ENCODE assay signal across 13 cellular contexts in the genomic region with DNA sequence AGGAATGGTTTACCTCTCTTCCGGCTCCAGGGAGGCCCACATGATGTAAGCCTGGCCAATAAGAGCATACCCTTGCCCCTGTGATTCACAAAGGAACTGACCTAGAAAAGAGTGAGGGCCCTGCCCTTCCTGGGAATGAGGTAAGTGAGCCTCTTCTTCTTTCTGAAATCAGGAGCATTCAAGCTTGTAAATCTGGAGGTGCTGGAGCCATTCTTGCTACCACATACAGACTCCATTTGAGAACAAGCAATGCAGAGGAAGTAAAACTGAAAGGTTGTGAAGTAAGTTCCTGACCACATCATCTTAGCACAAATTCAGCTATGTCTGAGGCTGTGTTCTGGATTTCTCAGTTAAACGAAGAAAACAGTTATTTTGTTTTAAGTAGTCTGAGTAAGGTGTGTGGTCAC.
A peak's percentile ranks its signal among the peaks of the same experiment; 100 is the strongest.
DNase-seq lines count a peak whose midpoint lies in the region; ATAC-seq, FAIRE-seq and TF ChIP-seq lines count a peak whose summit lies in the region.
"Had no signal": no experiment of that assay in that cellular context is flagged by ENCODE, and none has a peak within 500 bp of the region (broad histone marks: within the 10 kb centered on the region; RNA-seq: fewer than 3 reads in every experiment).

No MANE protein-coding gene starts in this region.

- 67 to 79% (median 73%) methylated on average over 2 of the region's 2 CpGs for WGBS in adrenal gland, 4 donors

- H3K4me2 ChIP-seq in HCT116 (ENCODE audit: low read length): peak overlapping the region; percentile 8; the same call in 1 of the 2 replicates

- H3K4me1 ChIP-seq in HCT116 (ENCODE audit: control insufficient read depth in 1 of 2, insufficient read depth in 2 of 2, low read length in 2 of 2) (peaks cover 8 to 25% of the 10 kb centered on the region in 2 experiments; a peak in 3 of 4 replicates), adrenal gland (replicated peaks in 1 of 2) (no peaks in the 10 kb centered on the region)
- H3K4me1 ChIP-seq: breast epithelium had no signal

- no peaks in the 10 kb centered on the region for H3K9me2 ChIP-seq in HCT116 (ENCODE audit: insufficient read depth)

- no peak overlapping the region for H2AFZ ChIP-seq in HCT116 (ENCODE audit: low read depth, low read length, poor library complexity, severe bottlenecking)

- peaks cover 76% of the 10 kb centered on the region for H3K4me1 Mint-ChIP-seq in mesothelial cell of epicardium
- H3K4me1 Mint-ChIP-seq: memory B cell had no signal

- POLR2A ChIA-PET in HCT116 (lab: Charles Lee): no interaction called here

- H3K27me3 ChIP-seq in HCT116 (ENCODE audit: insufficient read depth, low read length) (no peaks in the 10 kb centered on the region), adrenal gland (no peaks in the 10 kb centered on the region)
- H3K27me3 ChIP-seq: BLaER1 treated with 17β-estradiol and CSF1 and Interleukin-3, amounts not matched to agents 10 nM and 100 nM; breast epithelium had no signal

- no peak for DNase-seq in GM12892 (ENCODE audit: insufficient read length)
- no peak for DNase-seq in HCT116 (ENCODE audit: low read depth, low spot score)
- DNase-seq in MV-4-11 (lab: John Stamatoyannopoulos, UW): peak; percentile 85
- no peak for DNase-seq in mesothelial cell of epicardium (ENCODE audit: low spot score in 2 of 2, unreplicated experiment in 2 of 2)
- no peak for DNase-seq in adrenal gland
- no peak for DNase-seq in COLO829 (ENCODE audit: low spot score)
- DNase-seq in NCI-H2227 (lab: John Stamatoyannopoulos, UW; ENCODE audit: unreplicated experiment): no peak
- DNase-seq: NCI-H2107 had no signal

- BruUV-seq in HCT116 (replicated peaks; lab: Mats Ljungman, UMichigan): no TSS peak

- CTCF ChIA-PET in HCT116 (lab: Charles Lee): no interaction called here

- intact Hi-C loops in HCT116 (cut with micrococcal nuclease) (no loop called here), adrenal gland (cut with DNase I) (no loop called here)

- no peak for TF ChIP-seq POLR2A in GM12892 (IDR thresholded peaks at IDR 0.05; ENCODE audit: low read depth, low read length)
- no peak for TF ChIP-seq POLR2A in HCT116 (IDR thresholded peaks at IDR 0.05; ENCODE audit: borderline replicate concordance, extremely low read depth, insufficient read depth, insufficient read length)
- TF ChIP-seq POLR2A in adrenal gland (IDR thresholded peaks at IDR 0.05): no peak

- H3K9me3 Mint-ChIP-seq in mesothelial cell of epicardium: no peaks in the 10 kb centered on the region

- H3K4me3 Mint-ChIP-seq in mesothelial cell of epicardium: no peak overlapping the region
- H3K4me3 Mint-ChIP-seq: memory B cell had no signal

- no peak overlapping the region for H3K9ac ChIP-seq in HCT116 (ENCODE audit: low read length)
- H3K9ac ChIP-seq: BLaER1 treated with 17β-estradiol and CSF1 and Interleukin-3, amounts not matched to agents 10 nM and 100 nM had no signal

- no peaks in the 10 kb centered on the region for H3K9me3 ChIP-seq in HCT116 (ENCODE audit: control insufficient read depth in 1 of 2, insufficient read depth in 1 of 2, low read depth in 1 of 2, low read length in 2 of 2)
- H3K9me3 ChIP-seq in adrenal gland (replicated peaks in 1 of 3): no peaks in the 10 kb centered on the region
- H3K9me3 ChIP-seq: BLaER1 treated with 17β-estradiol and CSF1 and Interleukin-3, amounts not matched to agents 10 nM and 100 nM; breast epithelium had no signal

- H4K20me1 ChIP-seq in HCT116 (ENCODE audit: insufficient read depth): no peaks in the 10 kb centered on the region
- H4K20me1 ChIP-seq: BLaER1 treated with 17β-estradiol and CSF1 and Interleukin-3, amounts not matched to agents 10 nM and 100 nM had no signal

- no peak overlapping the region for H3K27ac ChIP-seq in HCT116 (ENCODE audit: low read depth, low read length)
- no peak overlapping the region for H3K27ac ChIP-seq in adrenal gland

- peak overlapping the region; percentile 85 for H3K27ac Mint-ChIP-seq in mesothelial cell of epicardium
- H3K27ac Mint-ChIP-seq: memory B cell had no signal

- H3K36me3 Mint-ChIP-seq in mesothelial cell of epicardium: peaks cover 35% of the 10 kb centered on the region
- H3K36me3 Mint-ChIP-seq: memory B cell had no signal

- H3K79me2 ChIP-seq in HCT116 (ENCODE audit: insufficient read depth, low read length): no peaks in the 10 kb centered on the region

- no peaks in the 10 kb centered on the region for H3K27me3 Mint-ChIP-seq in mesothelial cell of epicardium (ENCODE audit: low read depth)
- H3K27me3 Mint-ChIP-seq: memory B cell had no signal

- no peaks in the 10 kb centered on the region for H3K36me3 ChIP-seq in HCT116 (ENCODE audit: control insufficient read depth in 1 of 2, insufficient read depth in 2 of 2, low read length in 2 of 2)
- H3K36me3 ChIP-seq in adrenal gland (replicated peaks in 1 of 2): no peaks in the 10 kb centered on the region
- H3K36me3 ChIP-seq: BLaER1 treated with 17β-estradiol and CSF1 and Interleukin-3, amounts not matched to agents 10 nM and 100 nM; breast epithelium had no signal

- RAD21 ChIA-PET in HCT116 (lab: Charles Lee; ENCODE audit: low non-redundant PET in 1 of 2, low total read pairs in 2 of 2, uncharacterized antibody in 2 of 2, unreplicated experiment in 2 of 2): no interaction called here

- H3K4me3 ChIP-seq in HCT116 (replicated peaks in 1 of 2; ENCODE audit: low read depth in 1 of 2, low read length in 2 of 2) (no peak overlapping the region), adrenal gland (no peak overlapping the region)
- H3K4me3 ChIP-seq: BLaER1 treated with 17β-estradiol and CSF1 and Interleukin-3, amounts not matched to agents 10 nM and 100 nM; breast epithelium had no signal

- FAIRE-seq in GM12892 (lab: Jason Lieb, UNC): peak; percentile 83
- FAIRE-seq: GM18507 had no signal

- ATAC-seq in HCT116 (0 out of 2 replicates have a peak, but pooled peaks have one; percentile 46), GM19397 (IDR thresholded peaks at IDR 0.05; ENCODE audit: unreplicated experiment) (no peak)

- TF ChIP-seq RAD21 in HCT116 (IDR thresholded peaks at IDR 0.05; ENCODE audit: low read depth): no peak

- TF ChIP-seq CTCF in HCT116 (IDR thresholded peaks at IDR 0.05 in 2 of 3, conservative IDR thresholded peaks at IDR 0.05 in 1 of 3; ENCODE audit: borderline replicate concordance in 1 of 3, insufficient read depth in 1 of 3, low read depth in 2 of 3, low read length in 2 of 3) (no peak), mesothelial cell of epicardium (IDR thresholded peaks at IDR 0.05; ENCODE audit: unreplicated experiment) (no peak), adrenal gland (IDR thresholded peaks at IDR 0.05) (no peak)

TF ChIP-seq in HCT116, 20 proteins besides CTCF, POLR2A, EP300 and RAD21:
- TF ChIP-seq EZH2 (IDR thresholded peaks at IDR 0.05): no peak
- no peak for TF ChIP-seq ZNF274 (IDR thresholded peaks at IDR 0.05; ENCODE audit: low read depth, low read length)
- no peak for TF ChIP-seq CBX3 (IDR thresholded peaks at IDR 0.05; ENCODE audit: low read depth)
- TF ChIP-seq MAX (IDR thresholded peaks at IDR 0.05): no peak
- no peak for TF ChIP-seq CEBPB (IDR thresholded peaks at IDR 0.05; ENCODE audit: low read depth)
- TF ChIP-seq EGR1 (IDR thresholded peaks at IDR 0.05; ENCODE audit: low read depth): no peak
- TF ChIP-seq FOSL1 (IDR thresholded peaks at IDR 0.05; ENCODE audit: low read depth): no peak
- TF ChIP-seq SP1 (IDR thresholded peaks at IDR 0.05; ENCODE audit: low read depth): no peak
